ENCODE assay signal across 27 cellular contexts in the genomic region with DNA sequence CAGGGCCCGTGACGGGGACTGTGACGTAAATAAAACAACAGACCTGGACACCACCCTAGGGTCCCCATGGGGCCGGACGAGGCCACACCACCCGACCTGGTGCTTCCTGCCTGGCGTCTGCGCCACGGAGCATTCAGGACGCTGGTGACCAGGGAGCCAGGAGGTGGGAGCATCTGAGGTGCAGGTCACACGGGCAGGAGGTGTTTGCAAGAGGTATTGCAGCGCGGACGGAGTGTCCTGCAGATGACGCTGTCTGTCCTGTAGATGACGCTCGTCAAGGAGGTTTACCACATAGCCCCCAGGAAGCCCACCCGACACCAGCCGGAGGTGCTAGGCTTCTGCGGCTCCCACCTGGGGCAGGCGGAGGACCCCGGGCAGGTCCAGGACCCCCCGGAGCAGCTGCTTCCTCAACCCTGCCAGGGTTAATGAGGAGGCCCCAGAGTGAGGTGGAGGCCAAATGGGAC. TPM values are rescaled to one million over a fixed set of nuclear protein-coding genes. Genes with fewer than 3 reads are reported as not detected.
DNase-seq lines count a peak whose midpoint lies in the region; ATAC-seq and TF ChIP-seq lines count a peak whose summit lies in the region.
"Had no signal": no experiment of that assay in that cellular context is flagged by ENCODE, and none has a peak within 500 bp of the region (broad histone marks: within the 10 kb centered on the region; RNA-seq: fewer than 3 reads in every experiment).

No MANE protein-coding gene starts in this region.

- no peak overlapping the region for H3K4me3 ChIP-seq in RWPE2 (ENCODE audit: severe bottlenecking)

- H3K4me1 Mint-ChIP-seq in Calu3 (ENCODE audit: low read depth, unreplicated experiment) (peaks cover 16% of the 10 kb centered on the region), MCF 10A (ENCODE audit: insufficient read depth, unreplicated experiment) (no peaks in the 10 kb centered on the region)
- H3K4me1 Mint-ChIP-seq: IgD-negative memory B cell, naive B cell, T-cell had no signal

- intact Hi-C loops in Calu3 (cut with micrococcal nuclease; ENCODE audit: unreplicated experiment): no loop called here
- intact Hi-C loops in posterior vena cava (cut with DNase I): no loop called here
- intact Hi-C loops in MCF 10A (cut with micrococcal nuclease): no loop called here

- CTCF ChIA-PET in Calu3 (lab: Charles Lee) (no interaction called here), MCF 10A (lab: Yijun Ruan, JAX) (no interaction called here)

- no peak overlapping the region for H3K27ac ChIP-seq in RWPE2 (ENCODE audit: poor library complexity, severe bottlenecking)
- H3K27ac ChIP-seq: parathyroid adenoma had no signal

- H3K4me1 ChIP-seq in RWPE2 (ENCODE audit: insufficient read depth, poor library complexity, severe bottlenecking): no peaks in the 10 kb centered on the region
- H3K4me1 ChIP-seq: parathyroid adenoma had no signal

- H3K9me3 ChIP-seq in RWPE2 (ENCODE audit: severe bottlenecking): no peaks in the 10 kb centered on the region

- H3K36me3 Mint-ChIP-seq in Calu3 (ENCODE audit: insufficient read depth, unreplicated experiment): peaks cover 14% of the 10 kb centered on the region
- H3K36me3 Mint-ChIP-seq in MCF 10A (ENCODE audit: insufficient read depth, unreplicated experiment): peaks cover 5% of the 10 kb centered on the region
- H3K36me3 Mint-ChIP-seq: CD8-positive, alpha-beta T cell; IgD-negative memory B cell; T-cell had no signal

- no peak for ATAC-seq in RWPE2 (ENCODE audit: low read depth)
- ATAC-seq: CD8-positive, alpha-beta T cell; HCT116; T-cell had no signal

- H3K27me3 ChIP-seq in RWPE2 (ENCODE audit: insufficient read depth, poor library complexity, severe bottlenecking): peaks cover 25% of the 10 kb centered on the region

- H3K27me3 Mint-ChIP-seq in Calu3 (ENCODE audit: unreplicated experiment) (peaks cover 31% of the 10 kb centered on the region), MCF 10A (ENCODE audit: insufficient read depth, unreplicated experiment) (peaks cover 21% of the 10 kb centered on the region)

- POLR2A ChIA-PET in MCF 10A (lab: Yijun Ruan, JAX): interaction anchor here (0.9 kb wide), 1 partner anchor 9 kb away, joined by 5 read pairs; no protein-coding TSS in a partner anchor

- TF ChIP-seq CTCF in Calu3 (IDR thresholded peaks at IDR 0.05; ENCODE audit: unreplicated experiment): no peak
- no peak for TF ChIP-seq CTCF in RWPE2 (IDR thresholded peaks at IDR 0.05; ENCODE audit: poor library complexity, severe bottlenecking)
- no peak for TF ChIP-seq CTCF in MCF 10A (IDR thresholded peaks at IDR 0.05; ENCODE audit: unreplicated experiment)

- DNase-seq in Calu3: peak; percentile 0
- peak; percentile 52 for DNase-seq in RWPE2 (ENCODE audit: low spot score)
- DNase-seq in islet precursor cell: peak; percentile 47
- DNase-seq in posterior vena cava (ENCODE audit: low spot score): peak; percentile 76
- DNase-seq in MCF 10A (ENCODE audit: unreplicated experiment): no peak
- no peak for DNase-seq in kidney tubule cell (ENCODE audit: low spot score)
- no peak for DNase-seq in midbrain (lab: John Stamatoyannopoulos, UW)
- DNase-seq in AG20443 (ENCODE audit: low spot score): no peak
- DNase-seq: activated naive CD4-positive, alpha-beta T cell treated with anti-CD3 and anti-CD28 coated beads for 36 hours; activated T-cell treated with anti-CD3 and anti-CD28 coated beads, Interleukin-2, amount 50 U/mL, for 48 hours; amniotic stem cell; central memory CD4-positive, alpha-beta T cell; mammary epithelial cell; naive B cell; NCI-H2081 treated with DMSO at 0.1 percent for 48 hours; NCI-H446; OCI-M1; SIG-M5; stimulated activated naive CD4-positive, alpha-beta T cell treated with Interleukin-2 at 50 U/mL for 16 hours; T-cell had no signal

- no peaks in the 10 kb centered on the region for H3K36me3 ChIP-seq in RWPE2 (ENCODE audit: low read depth)

- H3K9me3 Mint-ChIP-seq in Calu3 (ENCODE audit: low read depth, unreplicated experiment) (no peaks in the 10 kb centered on the region), MCF 10A (ENCODE audit: unreplicated experiment) (no peaks in the 10 kb centered on the region)
- H3K9me3 Mint-ChIP-seq: activated naive CD4-positive, alpha-beta T cell treated with anti-CD3 and anti-CD28 coated beads for 36 hours; CD8-positive, alpha-beta T cell; T-cell had no signal

- BruUV-seq in Calu3 (replicated peaks; lab: Mats Ljungman, UMichigan) (no TSS peak), MCF 10A (replicated peaks; lab: Mats Ljungman, UMichigan) (no TSS peak)

- H3K27ac Mint-ChIP-seq in Calu3 (ENCODE audit: unreplicated experiment): no peak overlapping the region
- no peak overlapping the region for H3K27ac Mint-ChIP-seq in MCF 10A (ENCODE audit: low read depth, unreplicated experiment)
- H3K27ac Mint-ChIP-seq: activated naive CD4-positive, alpha-beta T cell treated with anti-CD3 and anti-CD28 coated beads for 36 hours; CD8-positive, alpha-beta T cell; IgD-negative memory B cell had no signal

- no peak overlapping the region for H3K4me3 Mint-ChIP-seq in Calu3 (ENCODE audit: low read depth, unreplicated experiment)
- no peak overlapping the region for H3K4me3 Mint-ChIP-seq in MCF 10A (ENCODE audit: unreplicated experiment)
- H3K4me3 Mint-ChIP-seq: activated naive CD4-positive, alpha-beta T cell treated with anti-CD3 and anti-CD28 coated beads for 36 hours; CD8-positive, alpha-beta T cell; IgD-negative memory B cell; naive B cell; T-cell had no signal

RNA-seq across cellular contexts. Expression of gene MUC5B, which starts 1.0 kb away (rescaled TPM):
- total RNA-seq in Calu3 (2022): 3.4 and 10.5 TPM in 2 replicates
- total RNA-seq in posterior vena cava: under 1 TPM in 1 of 2 donors, not detected in 1; 0.69 TPM
- not detected in 2 replicates for total RNA-seq in MCF 10A (2022)
- total RNA-seq: activated naive CD4-positive, alpha-beta T cell treated with anti-CD3 and anti-CD28 coated beads for 36 hours; CD8-positive, alpha-beta T cell; epithelial cell of proximal tubule; fibroblast of villous mesenchyme; M059J had no signal

Comparison
In these comparisons a context has a peak if more than half of its experiments do, and no peak if none do; other contexts are left out.
1. DNase-seq: peak in Calu3 (single experiment), RWPE2 (single experiment), islet precursor cell (single experiment) and posterior vena cava (single experiment); none in MCF 10A (single experiment), kidney tubule cell (single experiment), midbrain (single experiment) and AG20443 (single experiment).